ENCODE assay signal across 24 cellular contexts in the genomic region with DNA sequence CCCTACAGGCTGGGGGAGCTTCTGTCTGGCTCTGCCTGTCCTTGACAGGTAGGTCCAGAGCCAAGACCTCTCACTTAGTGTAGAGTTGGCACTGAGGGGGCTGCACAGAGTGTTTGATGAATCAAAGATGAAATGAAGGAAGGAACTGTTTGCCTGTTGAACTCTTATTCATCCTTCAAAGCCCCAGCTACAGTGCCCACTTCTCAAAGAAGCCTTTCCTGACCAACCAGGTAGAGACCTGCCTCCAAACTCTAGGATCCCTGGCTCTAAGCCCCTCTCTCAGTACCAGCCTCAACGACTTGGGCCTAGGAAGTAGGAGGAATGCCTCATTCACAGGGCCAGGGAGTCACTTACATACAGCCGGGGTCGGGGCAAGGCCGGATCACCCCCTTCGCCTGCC. TPM values are rescaled to one million over a fixed set of nuclear protein-coding genes. Genes with fewer than 3 reads are reported as not detected.
DNase-seq lines count a peak whose midpoint lies in the region; ATAC-seq, FAIRE-seq and TF ChIP-seq lines count a peak whose summit lies in the region.
"Had no signal": no experiment of that assay in that cellular context is flagged by ENCODE, and none has a peak within 500 bp of the region (broad histone marks: within the 10 kb centered on the region; RNA-seq: fewer than 3 reads in every experiment).

No MANE protein-coding gene starts in this region.

- ATAC-seq in IMR-90 (ENCODE audit: low read depth), result no peak
- ATAC-seq: CD8-positive, alpha-beta T cell had no signal

- dilution Hi-C loops in IMR-90 (cut with HindIII; ENCODE audit: low sequenced_read_pairs, unreplicated experiment), result no loop called here

- peak overlapping the region; percentile 72 for H2AK9ac ChIP-seq in IMR-90 (replicated peaks; ENCODE audit: low read depth, low read length, poor library complexity)

- no TSS peak for BruUV-seq in IMR-90 (replicated peaks; lab: Mats Ljungman, UMichigan)

- H3K36me3 ChIP-seq in HEK293 (ENCODE audit: control insufficient read depth in 2 of 2, insufficient read depth in 1 of 2, low read length in 2 of 2), result peaks cover 0 to 5% of the 10 kb centered on the region in 2 experiments; a peak in 2 of 3 replicates
- H3K36me3 ChIP-seq in IMR-90 (ENCODE audit: control insufficient read depth, insufficient read depth, low read length), result peaks cover 12% of the 10 kb centered on the region
- peaks cover 42% of the 10 kb centered on the region; the same call in 1 of the 2 replicates for H3K36me3 ChIP-seq in OCI-LY1 (ENCODE audit: insufficient read depth, low read length)
- H3K36me3 ChIP-seq in SU-DHL-6 (ENCODE audit: low read length), result peaks cover 10% of the 10 kb centered on the region
- H3K36me3 ChIP-seq in kidney (ENCODE audit: control insufficient read depth in 1 of 2, insufficient read depth in 2 of 2, low read length in 2 of 2), result no peaks in the 10 kb centered on the region

- no peaks in the 10 kb centered on the region for H3K9me2 ChIP-seq in OCI-LY1 (ENCODE audit: low read depth, low read length)
- no peaks in the 10 kb centered on the region for H3K9me2 ChIP-seq in SU-DHL-6 (replicated peaks; ENCODE audit: insufficient read depth, low read length)

- H3K27me3 ChIP-seq in IMR-90 (ENCODE audit: control insufficient read depth, insufficient read depth, low read length), result no peaks in the 10 kb centered on the region
- no peaks in the 10 kb centered on the region for H3K27me3 ChIP-seq in OCI-LY1 (ENCODE audit: insufficient read depth, low read length)
- H3K27me3 ChIP-seq in SU-DHL-6 (ENCODE audit: low read length), result no peaks in the 10 kb centered on the region
- H3K27me3 ChIP-seq: BLaER1 treated with 17β-estradiol and CSF1 and Interleukin-3, amounts not matched to agents 10 nM and 100 nM had no signal

- POLR2A ChIA-PET in HEK293 (lab: Yijun Ruan, JAX) (no interaction called here), IMR-90 (lab: Charles Lee; ENCODE audit: unreplicated experiment) (no interaction called here)

- H3K4me2 ChIP-seq in IMR-90 (ENCODE audit: low read depth, low read length) (no peak overlapping the region), OCI-LY1 (ENCODE audit: low read length) (no peak overlapping the region), SU-DHL-6 (ENCODE audit: low read depth, low read length, poor library complexity, severe bottlenecking) (no peak overlapping the region)
- H3K4me2 ChIP-seq: BLaER1 treated with 17β-estradiol and CSF1 and Interleukin-3, amounts not matched to agents 10 nM and 100 nM had no signal

- H3K14ac ChIP-seq in IMR-90 (replicated peaks; ENCODE audit: low read depth, low read length), result no peak overlapping the region

- intact Hi-C loops in IMR-90 (cut with micrococcal nuclease) (loop anchor here (10.0 kb wide), 1 partner anchor 177 kb away; the partner anchor contains the start of genes MAU2 and SUGP1), kidney (cut with DNase I) (no loop called here)

- no peak overlapping the region for H4K5ac ChIP-seq in IMR-90 (ENCODE audit: low read depth, low read length)

- no peak overlapping the region for H3K18ac ChIP-seq in IMR-90 (ENCODE audit: low read depth, low read length)

- no peak for TF ChIP-seq POLR2A in IMR-90 (IDR thresholded peaks at IDR 0.05; ENCODE audit: low read depth, low read length)

- H2BK20ac ChIP-seq in IMR-90 (ENCODE audit: low read depth, low read length), result no peak overlapping the region

- no peak overlapping the region for H2AK5ac ChIP-seq in IMR-90 (ENCODE audit: low read depth, low read length)

- TF ChIP-seq RAD21 in IMR-90 (IDR thresholded peaks at IDR 0.05; ENCODE audit: low read length), result no peak

- H3K4me3 ChIP-seq in HEK293 (ENCODE audit: low read depth, low read length), result no peak overlapping the region
- no peak overlapping the region for H3K4me3 ChIP-seq in IMR-90 (ENCODE audit: insufficient read depth, low read depth, low read length)
- no peak overlapping the region for H3K4me3 ChIP-seq in OCI-LY1 (ENCODE audit: low read depth, low read length, poor library complexity, severe bottlenecking)
- H3K4me3 ChIP-seq in SU-DHL-6 (ENCODE audit: insufficient read depth, low read length, poor library complexity, severe bottlenecking), result no peak overlapping the region
- H3K4me3 ChIP-seq in kidney (ENCODE audit: low read length in 2 of 2), result no peak overlapping the region
- H3K4me3 ChIP-seq: BLaER1 treated with 17β-estradiol and CSF1 and Interleukin-3, amounts not matched to agents 10 nM and 100 nM had no signal

- no peak overlapping the region for H2BK15ac ChIP-seq in IMR-90 (ENCODE audit: low read depth, low read length)

- no peak overlapping the region for H3K4ac ChIP-seq in IMR-90 (ENCODE audit: low read depth, low read length)

- no peak overlapping the region for H4K91ac ChIP-seq in IMR-90 (ENCODE audit: insufficient read depth, low read depth, low read length)

- H3K27ac ChIP-seq in HEK293 (ENCODE audit: extremely low read depth, low read depth, low read length), result no peak overlapping the region
- H3K27ac ChIP-seq in IMR-90 (ENCODE audit: insufficient read depth, low read length), result no peak overlapping the region
- peak overlapping the region; percentile 4 for H3K27ac ChIP-seq in OCI-LY1 (ENCODE audit: low read depth, low read length, poor library complexity, severe bottlenecking)
- peak overlapping the region; percentile 73 for H3K27ac ChIP-seq in SU-DHL-6 (ENCODE audit: low read depth, low read length)
- H3K27ac ChIP-seq in kidney (ENCODE audit: low read depth in 2 of 2, low read length in 2 of 2), result no peak overlapping the region
- H3K27ac ChIP-seq: BLaER1 treated with 17β-estradiol and CSF1 and Interleukin-3, amounts not matched to agents 10 nM and 100 nM; C4-2B had no signal

- in situ Hi-C loops in IMR-90 (cut with MboI; ENCODE audit: low sequenced_read_pairs), result no loop called here

- no peak overlapping the region for H3K9ac ChIP-seq in IMR-90 (ENCODE audit: low read depth, low read length)
- H3K9ac ChIP-seq in OCI-LY1 (ENCODE audit: low read length), result no peak overlapping the region
- 0 out of 2 replicates have a peak overlapping the region, but pooled peaks have one; percentile 5 for H3K9ac ChIP-seq in SU-DHL-6 (ENCODE audit: low read length)
- H3K9ac ChIP-seq in kidney (ENCODE audit: low read length in 2 of 2), result no peak overlapping the region
- H3K9ac ChIP-seq: BLaER1 treated with 17β-estradiol and CSF1 and Interleukin-3, amounts not matched to agents 10 nM and 100 nM had no signal

- no peak overlapping the region for H3K56ac ChIP-seq in IMR-90 (ENCODE audit: extremely low read depth, insufficient read depth, low read length)

- H4K8ac ChIP-seq in IMR-90 (ENCODE audit: low read depth in 2 of 2, low read length in 2 of 2), result no peak overlapping the region

- H3K9me3 ChIP-seq in HEK293 (ENCODE audit: control insufficient read depth, insufficient read depth, low read depth, low read length) (no peaks in the 10 kb centered on the region), IMR-90 (ENCODE audit: control insufficient read depth, insufficient read depth, low read length) (no peaks in the 10 kb centered on the region), OCI-LY1 (ENCODE audit: low read length) (no peaks in the 10 kb centered on the region), SU-DHL-6 (ENCODE audit: insufficient read depth, low read length) (no peaks in the 10 kb centered on the region), kidney (ENCODE audit: control insufficient read depth in 1 of 2, low read length in 2 of 2) (no peaks in the 10 kb centered on the region)
- H3K9me3 ChIP-seq: BLaER1 treated with 17β-estradiol and CSF1 and Interleukin-3, amounts not matched to agents 10 nM and 100 nM; Caco-2 had no signal

- H2BK5ac ChIP-seq in IMR-90 (ENCODE audit: low read depth, low read length, poor library complexity, severe bottlenecking), result no peak overlapping the region

- TF ChIP-seq CTCF in HEK293 (tag by site-specific recombination; IDR thresholded peaks at IDR 0.05) (no peak), IMR-90 (conservative IDR thresholded peaks at IDR 0.05; ENCODE audit: low read depth, low read length) (no peak), OCI-LY1 (IDR thresholded peaks at IDR 0.05; ENCODE audit: low read length) (no peak), SU-DHL-6 (IDR thresholded peaks at IDR 0.05; ENCODE audit: insufficient read depth, low read length, poor library complexity, severe bottlenecking) (no peak), glutamatergic neuron (IDR thresholded peaks at IDR 0.05; ENCODE audit: partially characterized antibody, unreplicated experiment) (no peak), kidney (IDR thresholded peaks at IDR 0.05; ENCODE audit: borderline replicate concordance, extremely low read depth, insufficient read depth) (no peak)

- no peaks in the 10 kb centered on the region for H3K4me1 ChIP-seq in HEK293 (ENCODE audit: control insufficient read depth, insufficient read depth, low read length)
- peaks cover 2% of the 10 kb centered on the region; the same call in 1 of the 2 replicates for H3K4me1 ChIP-seq in IMR-90 (ENCODE audit: control insufficient read depth, insufficient read depth, low read length)
- peaks cover 18% of the 10 kb centered on the region for H3K4me1 ChIP-seq in OCI-LY1 (ENCODE audit: insufficient read depth, low read length, severe bottlenecking)
- no peaks in the 10 kb centered on the region for H3K4me1 ChIP-seq in kidney (ENCODE audit: control insufficient read depth in 1 of 2, insufficient read depth in 1 of 2, low read depth in 1 of 2, low read length in 2 of 2)
- H3K4me1 ChIP-seq: Caco-2 had no signal

- H3K79me2 ChIP-seq in OCI-LY1 (ENCODE audit: insufficient read depth, low read length), result no peaks in the 10 kb centered on the region
- peaks cover 3% of the 10 kb centered on the region; the same call in 1 of the 2 replicates for H3K79me2 ChIP-seq in SU-DHL-6 (ENCODE audit: insufficient read depth, low read length)

- DNase-seq in IMR-90 (no peak), GM19240 (ENCODE audit: insufficient read length, low spot score) (no peak), HPDE6-E6E7 (ENCODE audit: extremely low spot score) (no peak), glutamatergic neuron (no peak), kidney (no peak)
- DNase-seq: 8988T; ACHN; AML-193; Caco-2; Calu3; CD4-positive, alpha-beta T cell; CD8-positive, alpha-beta T cell; DMS79 treated with DMSO at 0.1 percent for 48 hours; GF-D8 had no signal

- no peak overlapping the region for H3K23ac ChIP-seq in IMR-90 (ENCODE audit: low read depth, low read length)

- no peak overlapping the region for H3K27ac Mint-ChIP-seq in glutamatergic neuron (ENCODE audit: unreplicated experiment)
- H3K27ac Mint-ChIP-seq: B cell; CD4-positive, alpha-beta T cell; CD8-positive, alpha-beta T cell had no signal

- no peaks in the 10 kb centered on the region for H3K4me1 Mint-ChIP-seq in glutamatergic neuron (ENCODE audit: low read depth, unreplicated experiment)

- no peaks in the 10 kb centered on the region for H4K20me1 ChIP-seq in IMR-90 (ENCODE audit: insufficient read depth, low read length)
- no peaks in the 10 kb centered on the region for H4K20me1 ChIP-seq in OCI-LY1 (ENCODE audit: insufficient read depth, low read length)
- H4K20me1 ChIP-seq in SU-DHL-6 (ENCODE audit: low read depth, low read length), result no peaks in the 10 kb centered on the region; the same call in 1 of the 2 replicates
- H4K20me1 ChIP-seq: BLaER1 treated with 17β-estradiol and CSF1 and Interleukin-3, amounts not matched to agents 10 nM and 100 nM had no signal

- no peaks in the 10 kb centered on the region for H3K36me3 Mint-ChIP-seq in glutamatergic neuron (ENCODE audit: unreplicated experiment)

- H2AFZ ChIP-seq in IMR-90 (replicated peaks; ENCODE audit: low read length, poor library complexity) (no peak overlapping the region), OCI-LY1 (ENCODE audit: low read length) (no peak overlapping the region), SU-DHL-6 (ENCODE audit: low read depth, low read length, severe bottlenecking) (no peak overlapping the region)

- peaks cover 1% of the 10 kb centered on the region for H3K27me3 Mint-ChIP-seq in glutamatergic neuron (ENCODE audit: unreplicated experiment)
- H3K27me3 Mint-ChIP-seq: B cell; CD4-positive, alpha-beta T cell had no signal

- H3F3A ChIP-seq in OCI-LY1 (ENCODE audit: insufficient read depth, low read length) (no peaks in the 10 kb centered on the region), SU-DHL-6 (ENCODE audit: insufficient read depth) (peaks cover 77% of the 10 kb centered on the region)

- H2BK120ac ChIP-seq in IMR-90 (ENCODE audit: low read depth, low read length), result no peak overlapping the region

- no peak for FAIRE-seq in kidney (lab: Jason Lieb, UNC)
- FAIRE-seq: A204.1, D721Med, G401.6, GM19239 had no signal

- H3K9me3 Mint-ChIP-seq in glutamatergic neuron (ENCODE audit: unreplicated experiment), result peaks cover 4% of the 10 kb centered on the region
- H3K9me3 Mint-ChIP-seq: CD4-positive, alpha-beta T cell; CD8-positive, alpha-beta T cell had no signal

- no peaks in the 10 kb centered on the region for H3K79me1 ChIP-seq in IMR-90 (ENCODE audit: low read depth in 1 of 2, low read length in 2 of 2)

- CTCF ChIA-PET in HEK293 (lab: Yijun Ruan, JAX) (interaction anchor here (0.6 to 5.4 kb wide), 11 partner anchors 10 to 407 kb away, joined by 3 to 47 read pairs (median 4); no protein-coding TSS in a partner anchor), IMR-90 (lab: Yijun Ruan, JAX) (interaction anchor here (1.2 kb wide), 1 partner anchor 27 kb away, joined by 8 read pairs; no protein-coding TSS in a partner anchor)

- no peaks in the 10 kb centered on the region for H3K9me1 ChIP-seq in IMR-90 (ENCODE audit: insufficient read depth, low read length)

- WGBS in IMR-90 (ENCODE audit: extremely low coverage in 2 of 2, insufficient read length in 1 of 2), 2 experiments, result no CpG with 5 or more reads among the region's 5 CpGs

- H3K4me3 Mint-ChIP-seq in glutamatergic neuron (ENCODE audit: unreplicated experiment), result no peak overlapping the region
- H3K4me3 Mint-ChIP-seq: B cell; CD4-positive, alpha-beta T cell; CD8-positive, alpha-beta T cell had no signal

RNA-seq across cellular contexts. Expression of gene TMEM161A, which starts 9.1 kb away (rescaled TPM):
- 11.1 TPM in 2 replicates for total RNA-seq in IMR-90 (2012; rRNA removed)
- polyA plus RNA-seq in IMR-90 (2012; rRNA removed), result 34.8 and 45.9 TPM in 2 replicates
- 28.8 and 49.7 TPM in 2 replicates for polyA plus RNA-seq in IMR-90 (2012; cell fraction: cytosol; rRNA removed)
- polyA plus RNA-seq in IMR-90 (2012; cell fraction: nucleus; rRNA removed; ENCODE audit: low replicate concordance), result 80.2 and 243 TPM in 2 replicates
- 16.2 TPM for total RNA-seq in glutamatergic neuron (ENCODE audit: unreplicated experiment)
- total RNA-seq in kidney, result 23.9 TPM
- 37.1 TPM for polyA plus RNA-seq in kidney (ENCODE audit: insufficient read depth, low read depth, low replicate concordance)

RNA-seq across cellular contexts. Expression of gene MEF2B, which starts 22.7 kb away (rescaled TPM):
- total RNA-seq in IMR-90 (2012; rRNA removed) (under 0.01 and 0.18 TPM in 2 replicates), glutamatergic neuron (ENCODE audit: unreplicated experiment) (1.7 TPM), kidney (3.4 TPM)
- polyA plus RNA-seq in IMR-90 (2012; rRNA removed) (0.80 and 0.94 TPM in 2 replicates), kidney (ENCODE audit: insufficient read depth, low read depth, low replicate concordance) (0.47 TPM)
- polyA plus RNA-seq in IMR-90 (2012; cell fraction: cytosol; rRNA removed), result 0.35 and 0.53 TPM in 2 replicates
- 4.8 and 7.4 TPM in 2 replicates for polyA plus RNA-seq in IMR-90 (2012; cell fraction: nucleus; rRNA removed; ENCODE audit: low replicate concordance)

RNA-seq across cellular contexts. Expression of gene BORCS8, which starts 44.6 kb away (rescaled TPM):
- total RNA-seq in IMR-90 (2012; rRNA removed) (14.7 and 16.7 TPM in 2 replicates), glutamatergic neuron (ENCODE audit: unreplicated experiment) (20.5 TPM), kidney (42.2 TPM)
- polyA plus RNA-seq in IMR-90 (2012; rRNA removed) (33.9 and 40.3 TPM in 2 replicates), kidney (ENCODE audit: insufficient read depth, low read depth, low replicate concordance) (51.7 TPM)
- 20.3 and 38.1 TPM in 2 replicates for polyA plus RNA-seq in IMR-90 (2012; cell fraction: cytosol; rRNA removed)
- polyA plus RNA-seq in IMR-90 (2012; cell fraction: nucleus; rRNA removed; ENCODE audit: low replicate concordance), result 29.8 and 42.9 TPM in 2 replicates

RNA-seq across cellular contexts. Expression of gene RFXANK, which starts 44.7 kb away (rescaled TPM):
- 61.4 and 68.3 TPM in 2 replicates for total RNA-seq in IMR-90 (2012; rRNA removed)
- polyA plus RNA-seq in IMR-90 (2012; rRNA removed), result 97.8 and 109 TPM in 2 replicates
- 97.2 and 177 TPM in 2 replicates for polyA plus RNA-seq in IMR-90 (2012; cell fraction: cytosol; rRNA removed)
- 235 and 419 TPM in 2 replicates for polyA plus RNA-seq in IMR-90 (2012; cell fraction: nucleus; rRNA removed; ENCODE audit: low replicate concordance)
- 73.5 TPM for total RNA-seq in glutamatergic neuron (ENCODE audit: unreplicated experiment)
- total RNA-seq in kidney, result 70.7 TPM
- polyA plus RNA-seq in kidney (ENCODE audit: insufficient read depth, low read depth, low replicate concordance), result 133 TPM

RNA-seq across cellular contexts. Expression of gene NR2C2AP, which starts 55.9 kb away (rescaled TPM):
- total RNA-seq in IMR-90 (2012; rRNA removed), result 5.4 and 6.9 TPM in 2 replicates
- polyA plus RNA-seq in IMR-90 (2012; rRNA removed), result 9.0 and 9.6 TPM in 2 replicates
- 7.5 and 7.9 TPM in 2 replicates for polyA plus RNA-seq in IMR-90 (2012; cell fraction: cytosol; rRNA removed)
- polyA plus RNA-seq in IMR-90 (2012; cell fraction: nucleus; rRNA removed; ENCODE audit: low replicate concordance), result 8.5 and 9.0 TPM in 2 replicates
- total RNA-seq in glutamatergic neuron (ENCODE audit: unreplicated experiment), result 5.5 TPM
- 15.5 TPM for total RNA-seq in kidney
- polyA plus RNA-seq in kidney (ENCODE audit: insufficient read depth, low read depth, low replicate concordance), result 13.5 TPM

Comparison
In these comparisons a context has a peak if more than half of its experiments do, and no peak if none do; other contexts are left out.
1. H3K27ac ChIP-seq: peak in OCI-LY1 (single experiment) and SU-DHL-6 (single experiment); none in HEK293 (single experiment), IMR-90 (single experiment) and kidney (0 of 2).